In genomic region chr6:152263582-152263981, GRCh38 we compare ENCODE assay signal across 36 cellular contexts.
DNase-seq lines count a peak whose midpoint lies in the region; ATAC-seq, FAIRE-seq and TF ChIP-seq lines count a peak whose summit lies in the region.
"Had no signal": no experiment of that assay in that cellular context is flagged by ENCODE, and none has a peak within 500 bp of the region (broad histone marks: within the 10 kb centered on the region; RNA-seq: fewer than 3 reads in every experiment).

No MANE protein-coding gene starts in this region.

- in situ Hi-C loops in HepG2 (cut with HindIII; ENCODE audit: extremely low pct_ligation_motif_present, low pct_unique_long_range_greater_than_20kb), result loop anchor here (10.0 kb wide), 1 partner anchor 599 kb away; no protein-coding TSS in a partner anchor

- peaks cover 66% of the 10 kb centered on the region for H3K36me3 Mint-ChIP-seq in CD4-positive, CD25-positive, alpha-beta regulatory T cell
- peaks cover 24% of the 10 kb centered on the region for H3K36me3 Mint-ChIP-seq in endodermal cell (ENCODE audit: low read depth)

- no peaks in the 10 kb centered on the region for H3K27me3 ChIP-seq in HepG2 (ENCODE audit: control insufficient read depth in 1 of 2, insufficient read depth in 2 of 2, low read length in 2 of 2)
- H3K27me3 ChIP-seq in right lobe of liver, result no peaks in the 10 kb centered on the region
- H3K27me3 ChIP-seq in CD4-positive, CD25-positive, alpha-beta regulatory T cell (ENCODE audit: control insufficient read depth, insufficient read depth, low read length), result no peaks in the 10 kb centered on the region
- H3K27me3 ChIP-seq in endodermal cell (ENCODE audit: control insufficient read depth, insufficient read depth, low read length, poor library complexity, severe bottlenecking), result no peaks in the 10 kb centered on the region
- H3K27me3 ChIP-seq: BE2C; BLaER1; BLaER1 treated with 17β-estradiol and CSF1 and Interleukin-3, amounts not matched to agents 10 nM and 100 nM had no signal

- DNase-seq in HepG2 (ENCODE audit: low spot score), result no peak
- DNase-seq in right lobe of liver, result no peak
- peak in 2 of 3 donors; percentile 2 to 28 for DNase-seq in CD4-positive, CD25-positive, alpha-beta regulatory T cell
- peak; percentile 30 for DNase-seq in OCI-LY7 (ENCODE audit: low spot score)
- no peak for DNase-seq in endodermal cell
- DNase-seq in NCI-H2227 treated with DMSO at 0.1 percent for 48 hours (lab: John Stamatoyannopoulos, UW), result no peak
- no peak for DNase-seq in NCI-H446 treated with DMSO at 0.1 percent for 48 hours (lab: John Stamatoyannopoulos, UW)
- no peak for DNase-seq in ureter (ENCODE audit: low spot score)
- DNase-seq: 8988T; ACHN; AML-193; BE2C; C1 segment of cervical spinal cord; Caco-2; Calu3; CD4-positive, alpha-beta memory T cell; CD4-positive, alpha-beta T cell; CD8-positive, alpha-beta memory T cell; CD8-positive, alpha-beta T cell; COR-L47; DMS 273 treated with DMSO at 0.1 percent for 48 hours; DMS153; DMS53; DMS79; DMS79 treated with DMSO at 0.1 percent for 48 hours; DND-41; EL had no signal

- WGBS in HepG2 (ENCODE audit: low lambda C conversion rate), result 96% methylated on average over 1 of the region's 1 CpG
- 43% methylated on average over 1 of the region's 1 CpG for WGBS in right lobe of liver (ENCODE audit: insufficient coverage, low coverage, low lambda C conversion rate, missing lambda C conversion rate)
- 93% methylated on average over 1 of the region's 1 CpG; no CpG with 5 or more reads in 1 of the 2 experiments for WGBS in endodermal cell (ENCODE audit: insufficient coverage in 1 of 2, insufficient read length in 1 of 2), 2 experiments

- peaks cover 0 to 27% (median 10%) of the 10 kb centered on the region in 7 donors for H3K9me3 Mint-ChIP-seq in CD4-positive, CD25-positive, alpha-beta regulatory T cell
- H3K9me3 Mint-ChIP-seq in endodermal cell, result peaks cover 28% of the 10 kb centered on the region

- no peak overlapping the region for H3K27ac Mint-ChIP-seq in CD4-positive, CD25-positive, alpha-beta regulatory T cell
- no peak overlapping the region for H3K27ac Mint-ChIP-seq in endodermal cell
- H3K27ac Mint-ChIP-seq: B cell; CD4-positive, alpha-beta memory T cell; CD4-positive, alpha-beta T cell; CD8-positive, alpha-beta T cell had no signal

- CTCF ChIA-PET in HepG2 (lab: Yijun Ruan, JAX; ENCODE audit: low intra/inter-chr PET ratio, low total read pairs) (no interaction called here), OCI-LY7 (lab: Charles Lee; ENCODE audit: unreplicated experiment) (no interaction called here)

- BruUV-seq in HepG2 (replicated peaks; lab: Mats Ljungman, UMichigan), result no TSS peak
- no TSS peak for BruUV-seq in OCI-LY7 (replicated peaks; lab: Mats Ljungman, UMichigan)

- TF ChIP-seq POLR2A in HepG2 (IDR thresholded peaks at IDR 0.05; ENCODE audit: insufficient read depth in 1 of 2, low read depth in 2 of 2, low read length in 2 of 2), result no peak
- TF ChIP-seq POLR2A in right lobe of liver (IDR thresholded peaks at IDR 0.05), result no peak

- H3K9ac ChIP-seq in HepG2 (ENCODE audit: insufficient read depth, low read depth, low read length) (no peak overlapping the region), endodermal cell (ENCODE audit: extremely low read depth, low read length, poor library complexity, severe bottlenecking) (no peak overlapping the region)
- H3K9ac ChIP-seq: BLaER1; BLaER1 treated with 17β-estradiol and CSF1 and Interleukin-3, amounts not matched to agents 10 nM and 100 nM had no signal

- H3K4me3 ChIP-seq in HepG2 (replicated peaks in 1 of 3; ENCODE audit: insufficient read depth in 1 of 3, low read depth in 2 of 3, low read length in 3 of 3), result no peak overlapping the region
- H3K4me3 ChIP-seq in right lobe of liver, result no peak overlapping the region
- no peak overlapping the region for H3K4me3 ChIP-seq in CD4-positive, CD25-positive, alpha-beta regulatory T cell (ENCODE audit: low read depth, low read length)
- H3K4me3 ChIP-seq in OCI-LY7 (ENCODE audit: low read depth, low read length, poor library complexity, severe bottlenecking), result no peak overlapping the region
- peak overlapping the region; percentile 44 for H3K4me3 ChIP-seq in endodermal cell (ENCODE audit: low read length)
- H3K4me3 ChIP-seq: A549; BLaER1; BLaER1 treated with 17β-estradiol and CSF1 and Interleukin-3, amounts not matched to agents 10 nM and 100 nM had no signal

- H3K4me2 ChIP-seq in HepG2 (ENCODE audit: low read depth, low read length) (no peak overlapping the region), OCI-LY7 (ENCODE audit: low read length) (no peak overlapping the region)
- H3K4me2 ChIP-seq: A549; BLaER1; BLaER1 treated with 17β-estradiol and CSF1 and Interleukin-3, amounts not matched to agents 10 nM and 100 nM had no signal

- ATAC-seq in HepG2, result no peak
- no peak for ATAC-seq in right lobe of liver
- no peak for ATAC-seq in CD4-positive, CD25-positive, alpha-beta regulatory T cell (ENCODE audit: low read depth in 2 of 2)
- ATAC-seq: A549; CD8-positive, alpha-beta T cell had no signal

- no peaks in the 10 kb centered on the region for H3K79me2 ChIP-seq in HepG2 (ENCODE audit: insufficient read depth, low read length)
- no peaks in the 10 kb centered on the region for H3K79me2 ChIP-seq in OCI-LY7 (ENCODE audit: insufficient read depth, low read depth, low read length)

- H2AFZ ChIP-seq in HepG2 (ENCODE audit: low read length) (no peak overlapping the region), OCI-LY7 (ENCODE audit: low read length) (no peak overlapping the region)

- TF ChIP-seq EP300 in HepG2 (IDR thresholded peaks at IDR 0.05; ENCODE audit: low read depth in 2 of 2, low read length in 2 of 2), result no peak
- no peak for TF ChIP-seq EP300 in HepG2 (CRISPR knock-in tag; IDR thresholded peaks at IDR 0.05; ENCODE audit: borderline replicate concordance)

- H3K9me3 ChIP-seq in HepG2 (ENCODE audit: low read length), result peaks cover 16% of the 10 kb centered on the region
- H3K9me3 ChIP-seq in right lobe of liver, result no peaks in the 10 kb centered on the region
- peaks cover 21 to 27% of the 10 kb centered on the region in 2 experiments for H3K9me3 ChIP-seq in CD4-positive, CD25-positive, alpha-beta regulatory T cell (ENCODE audit: control insufficient read depth in 2 of 2, low read length in 2 of 2)
- H3K9me3 ChIP-seq in OCI-LY7 (ENCODE audit: low read length), result peaks cover 19% of the 10 kb centered on the region; the same call in 1 of the 2 replicates
- peaks cover 32% of the 10 kb centered on the region for H3K9me3 ChIP-seq in endodermal cell (ENCODE audit: control insufficient read depth, low read length)
- H3K9me3 ChIP-seq: A549; BE2C; BLaER1; BLaER1 treated with 17β-estradiol and CSF1 and Interleukin-3, amounts not matched to agents 10 nM and 100 nM; Caco-2 had no signal

- no peaks in the 10 kb centered on the region for H3K27me3 Mint-ChIP-seq in CD4-positive, CD25-positive, alpha-beta regulatory T cell
- no peaks in the 10 kb centered on the region for H3K27me3 Mint-ChIP-seq in endodermal cell (ENCODE audit: insufficient read depth)
- H3K27me3 Mint-ChIP-seq: B cell; CD4-positive, alpha-beta memory T cell; CD4-positive, alpha-beta T cell; CD8-positive, alpha-beta memory T cell had no signal

- POLR2A ChIA-PET in HepG2 (lab: Yijun Ruan, JAX), result no interaction called here
- POLR2A ChIA-PET in OCI-LY7 (lab: Charles Lee), result interaction anchor here (0.5 kb wide), 1 partner anchor 34 kb away, joined by 3 read pairs; no protein-coding TSS in a partner anchor

- H3K4me1 ChIP-seq in HepG2 (ENCODE audit: insufficient read depth, low read length) (no peaks in the 10 kb centered on the region), right lobe of liver (no peaks in the 10 kb centered on the region), OCI-LY7 (ENCODE audit: insufficient read depth, low read length, poor library complexity, severe bottlenecking) (no peaks in the 10 kb centered on the region), endodermal cell (ENCODE audit: control insufficient read depth, insufficient read depth, low read length) (no peaks in the 10 kb centered on the region)
- H3K4me1 ChIP-seq in CD4-positive, CD25-positive, alpha-beta regulatory T cell (ENCODE audit: control insufficient read depth, insufficient read depth, low read length, poor library complexity, severe bottlenecking), result no peaks in the 10 kb centered on the region
- H3K4me1 ChIP-seq: BE2C, BLaER1 had no signal

- no peaks in the 10 kb centered on the region for H3K36me3 ChIP-seq in HepG2 (replicated peaks in 1 of 2; ENCODE audit: control insufficient read depth in 1 of 2, insufficient read depth in 2 of 2, low read length in 2 of 2)
- H3K36me3 ChIP-seq in right lobe of liver, result peaks cover 0 to 27% (median 5%) of the 10 kb centered on the region in 4 donors
- peaks cover 90% of the 10 kb centered on the region for H3K36me3 ChIP-seq in CD4-positive, CD25-positive, alpha-beta regulatory T cell (ENCODE audit: control insufficient read depth, insufficient read depth, low read length)
- peaks cover 87% of the 10 kb centered on the region for H3K36me3 ChIP-seq in OCI-LY7 (ENCODE audit: insufficient read depth, low read length)
- H3K36me3 ChIP-seq in endodermal cell (ENCODE audit: control insufficient read depth, insufficient read depth, low read length), result peaks cover 15% of the 10 kb centered on the region
- H3K36me3 ChIP-seq: BE2C had no signal

- no peak for TF ChIP-seq CTCF in HepG2 (CRISPR knock-in tag; IDR thresholded peaks at IDR 0.05)
- TF ChIP-seq CTCF in right lobe of liver (IDR thresholded peaks at IDR 0.05), result no peak
- no peak for TF ChIP-seq CTCF in OCI-LY7 (conservative IDR thresholded peaks at IDR 0.05; ENCODE audit: low read length)
- TF ChIP-seq CTCF in endodermal cell (conservative IDR thresholded peaks at IDR 0.05), result no peak

- no peak overlapping the region for H3K27ac ChIP-seq in HepG2 (ENCODE audit: extremely low read length, insufficient read depth, low read length)
- no peak overlapping the region for H3K27ac ChIP-seq in right lobe of liver
- no peak overlapping the region for H3K27ac ChIP-seq in CD4-positive, CD25-positive, alpha-beta regulatory T cell (ENCODE audit: insufficient read depth, low read length, poor library complexity, severe bottlenecking)
- H3K27ac ChIP-seq in OCI-LY7 (ENCODE audit: low read depth, low read length, poor library complexity, severe bottlenecking), result no peak overlapping the region
- no peak overlapping the region for H3K27ac ChIP-seq in endodermal cell (ENCODE audit: low read depth, low read length)
- H3K27ac ChIP-seq: 22Rv1; A549; BLaER1; BLaER1 treated with 17β-estradiol and CSF1 and Interleukin-3, amounts not matched to agents 10 nM and 100 nM; C4-2B had no signal

- peaks cover 0 to 3% (median under 1%) of the 10 kb centered on the region in 4 donors for H3K4me1 Mint-ChIP-seq in CD4-positive, CD25-positive, alpha-beta regulatory T cell
- no peaks in the 10 kb centered on the region for H3K4me1 Mint-ChIP-seq in endodermal cell
- H3K4me1 Mint-ChIP-seq: B cell had no signal

- H3K9me2 ChIP-seq in OCI-LY7 (ENCODE audit: insufficient read depth, low read length), result no peaks in the 10 kb centered on the region

- intact Hi-C loops in HepG2 (cut with micrococcal nuclease; ENCODE audit: unreplicated experiment) (loop anchor here (10.0 kb wide), 1 partner anchor 819 kb away; no protein-coding TSS in a partner anchor), right lobe of liver (cut with DNase I) (no loop called here), OCI-LY7 (cut with micrococcal nuclease; ENCODE audit: unreplicated experiment) (no loop called here)

- H4K20me1 ChIP-seq in HepG2 (ENCODE audit: insufficient read depth, low read length), result no peaks in the 10 kb centered on the region
- no peaks in the 10 kb centered on the region for H4K20me1 ChIP-seq in OCI-LY7 (ENCODE audit: insufficient read depth, low read length)
- H4K20me1 ChIP-seq: BLaER1; BLaER1 treated with 17β-estradiol and CSF1 and Interleukin-3, amounts not matched to agents 10 nM and 100 nM had no signal

- FAIRE-seq in HepG2 (lab: Jason Lieb, UNC), result no peak
- FAIRE-seq: A204.1, A549, D721Med had no signal

- no peak for TF ChIP-seq RAD21 in HepG2 (CRISPR knock-in tag; IDR thresholded peaks at IDR 0.05)

- no peak overlapping the region for H3K4me3 Mint-ChIP-seq in CD4-positive, CD25-positive, alpha-beta regulatory T cell
- no peak overlapping the region for H3K4me3 Mint-ChIP-seq in endodermal cell
- H3K4me3 Mint-ChIP-seq: B cell; CD14-positive monocyte; CD4-positive, alpha-beta memory T cell; CD4-positive, alpha-beta T cell; CD8-positive, alpha-beta memory T cell; CD8-positive, alpha-beta T cell had no signal

Comparison
In these comparisons a context has a peak if more than half of its experiments do, and no peak if none do; other contexts are left out.
1. DNase-seq: peak in CD4-positive, CD25-positive, alpha-beta regulatory T cell (2 of 3) and OCI-LY7 (single experiment); none in HepG2 (single experiment), right lobe of liver (0 of 3), endodermal cell (single experiment), NCI-H2227 treated with DMSO at 0.1 percent for 48 hours (single experiment), NCI-H446 treated with DMSO at 0.1 percent for 48 hours (single experiment) and ureter (single experiment).